In genomic region chr1:205456868-205457724, GRCh38 we compare ENCODE assay signal across 8 cellular contexts. TPM values are rescaled to one million over a fixed set of nuclear protein-coding genes. Genes with fewer than 3 reads are reported as not detected.
DNase-seq lines count a peak whose midpoint lies in the region; ATAC-seq, FAIRE-seq and TF ChIP-seq lines count a peak whose summit lies in the region.
"Had no signal": no experiment of that assay in that cellular context is flagged by ENCODE, and none has a peak within 500 bp of the region (broad histone marks: within the 10 kb centered on the region; RNA-seq: fewer than 3 reads in every experiment).

No MANE protein-coding gene starts in this region.

- no peaks in the 10 kb centered on the region for H3K9me3 ChIP-seq in effector memory CD4-positive, alpha-beta T cell (ENCODE audit: control insufficient read depth, low read length)
- H3K9me3 ChIP-seq in smooth muscle cell (replicated peaks; ENCODE audit: low read depth): no peaks in the 10 kb centered on the region

- H3K79me2 ChIP-seq in smooth muscle cell (ENCODE audit: low read depth): no peaks in the 10 kb centered on the region

- H3K4me2 ChIP-seq in smooth muscle cell: peak overlapping the region; percentile 81

- FAIRE-seq in frontal cortex (lab: Jason Lieb, UNC): no peak

- 2% methylated on average over 31 of the region's 74 CpGs for WGBS in smooth muscle cell (ENCODE audit: low lambda C conversion rate)

- H3K4me3 ChIP-seq in effector memory CD4-positive, alpha-beta T cell (ENCODE audit: insufficient read depth, low read depth, low read length, poor library complexity, severe bottlenecking): peak overlapping the region; percentile 46
- H3K4me3 ChIP-seq in smooth muscle cell: peak overlapping the region; percentile 31

- no peak for ATAC-seq in HG02642 (IDR thresholded peaks at IDR 0.05; ENCODE audit: poor library complexity, unreplicated experiment)

- H3K36me3 ChIP-seq in effector memory CD4-positive, alpha-beta T cell (ENCODE audit: control insufficient read depth, insufficient read depth, low read length): no peaks in the 10 kb centered on the region
- no peaks in the 10 kb centered on the region for H3K36me3 ChIP-seq in smooth muscle cell (ENCODE audit: low read depth)

- DNase-seq in HEK293T (ENCODE audit: extremely low spot score) (peak; percentile 62), NCI-H526 (lab: John Stamatoyannopoulos, UW) (peak; percentile 25 to 79), smooth muscle cell (lab: John Stamatoyannopoulos, UW; ENCODE audit: unreplicated experiment) (no peak), frontal cortex (ENCODE audit: low spot score in 2 of 2) (no peak)
- DNase-seq in effector memory CD4-positive, alpha-beta T cell: no peak
- no peak for DNase-seq in stimulated activated CD4-positive, alpha-beta T cell treated with anti-CD3 and anti-CD28 coated beads, Interleukin-1b, Interleukin-23, amount 100 ng/mL, for 48 hours

- H4K20me1 ChIP-seq in smooth muscle cell (ENCODE audit: low read depth): no peaks in the 10 kb centered on the region

- H3K27me3 ChIP-seq in effector memory CD4-positive, alpha-beta T cell (replicated peaks; ENCODE audit: control insufficient read depth, insufficient read depth, low read length, poor library complexity, severe bottlenecking): peaks cover 48% of the 10 kb centered on the region
- H3K27me3 ChIP-seq in smooth muscle cell (ENCODE audit: low read depth): peaks cover 87% of the 10 kb centered on the region

- TF ChIP-seq CTCF in smooth muscle cell (IDR thresholded peaks at IDR 0.05; ENCODE audit: borderline replicate concordance, insufficient read depth, poor library complexity, severe bottlenecking): no peak

- H2AFZ ChIP-seq in smooth muscle cell (ENCODE audit: low read depth): no peak overlapping the region

- no peaks in the 10 kb centered on the region for H3F3A ChIP-seq in smooth muscle cell (ENCODE audit: low read depth)

- H3K27ac ChIP-seq in effector memory CD4-positive, alpha-beta T cell (ENCODE audit: insufficient read depth, low read length, poor library complexity, severe bottlenecking): no peak overlapping the region
- no peak overlapping the region for H3K27ac ChIP-seq in smooth muscle cell (ENCODE audit: low read depth)

- CTCF ChIA-PET in HEK293T (lab: Yijun Ruan, JAX): interaction anchor here (1.2 kb wide), 1 partner anchor 21 kb away, joined by 3 read pairs; no protein-coding TSS in a partner anchor

- POLR2A ChIA-PET in HEK293T (lab: Yijun Ruan, JAX): no interaction called here

- H3K4me1 ChIP-seq in effector memory CD4-positive, alpha-beta T cell (ENCODE audit: control insufficient read depth, insufficient read depth, low read length, poor library complexity, severe bottlenecking): peaks cover 19% of the 10 kb centered on the region
- H3K4me1 ChIP-seq in smooth muscle cell (ENCODE audit: low read depth): peaks cover 19% of the 10 kb centered on the region

- no peak overlapping the region for H3K9ac ChIP-seq in smooth muscle cell (ENCODE audit: low read depth)

TF ChIP-seq in HEK293T, 16 proteins besides CTCF, POLR2A, EP300 and RAD21:
- no peak for TF ChIP-seq FOXA1 (IDR thresholded peaks at IDR 0.05)
- 0 out of 2 replicates have a peak, but pooled peaks have one; percentile 34 for TF ChIP-seq L3MBTL2 (conservative IDR thresholded peaks at IDR 0.05)

RNA-seq across cellular contexts. Expression of gene BLACAT1, which starts 1.3 kb away (rescaled TPM):
- total RNA-seq in smooth muscle cell (1.3 and 3.9 TPM in 2 replicates), frontal cortex (0.41 TPM)
- 0.72 and 2.8 TPM in 2 replicates for polyA plus RNA-seq in smooth muscle cell
- total RNA-seq: subcutaneous adipose tissue had no signal

RNA-seq across cellular contexts. Expression of gene LEMD1, which starts 35.2 kb away (rescaled TPM):
- total RNA-seq in smooth muscle cell (1.3 and 5.8 TPM in 2 replicates), frontal cortex (2.4 TPM)
- polyA plus RNA-seq in smooth muscle cell: 8.0 and 15.0 TPM in 2 replicates
- total RNA-seq: subcutaneous adipose tissue had no signal

RNA-seq across cellular contexts. Expression of gene CDK18, which starts 47.4 kb away (rescaled TPM):
- total RNA-seq in smooth muscle cell: 3.5 and 6.1 TPM in 2 replicates
- polyA plus RNA-seq in smooth muscle cell: 6.1 and 10.0 TPM in 2 replicates
- 0.82 TPM for total RNA-seq in frontal cortex

Comparison
In these comparisons a context has a peak if more than half of its experiments do, and no peak if none do; other contexts are left out.
1. DNase-seq: peak in HEK293T (single experiment) and NCI-H526 (2 of 2); none in effector memory CD4-positive, alpha-beta T cell (0 of 3), smooth muscle cell (single experiment), stimulated activated CD4-positive, alpha-beta T cell treated with anti-CD3 and anti-CD28 coated beads, Interleukin-1b, Interleukin-23, amount 100 ng/mL, for 48 hours (single experiment) and frontal cortex (0 of 2).